Comparison of ENCODE assay signal across 6 cellular contexts in genomic region chr4:189825466-189825865, GRCh38.
"Had no signal": no experiment of that assay in that cellular context is flagged by ENCODE, and none has a peak within 500 bp of the region (broad histone marks: within the 10 kb centered on the region; RNA-seq: fewer than 3 reads in every experiment).

No MANE protein-coding gene starts in this region.

- H3K4me3 ChIP-seq: K562 had no signal

- H3K4me3 Mint-ChIP-seq: IgD-negative memory B cell had no signal

- H3K27ac Mint-ChIP-seq: IgD-negative memory B cell had no signal

- H3K4me1 Mint-ChIP-seq: IgD-negative memory B cell had no signal

- DNase-seq: IMR-90, KBM-7 had no signal

- H3K9me3 Mint-ChIP-seq: IgD-negative memory B cell had no signal

- H3K27ac ChIP-seq: HL-60 had no signal

- ATAC-seq: HepG2, K562 had no signal
